In the genomic region with DNA sequence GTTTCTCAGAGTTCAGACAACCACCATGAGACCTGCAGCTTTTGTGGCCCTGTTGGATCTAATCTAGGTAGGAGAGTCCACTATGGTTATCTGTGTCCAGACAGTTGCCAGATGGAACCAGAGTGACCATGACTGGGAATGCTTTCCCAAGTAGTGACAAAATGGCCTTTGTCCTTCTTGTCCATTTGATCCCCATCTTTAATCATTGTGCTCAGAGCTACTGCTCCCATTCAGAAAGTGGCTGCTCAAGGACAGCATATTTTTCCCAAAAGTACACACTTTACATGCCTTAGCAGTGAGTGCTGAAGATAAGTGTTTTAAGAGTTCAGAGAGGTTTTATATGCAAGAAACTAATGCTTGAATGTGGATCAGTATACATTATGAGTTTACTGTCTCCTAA, we compare ENCODE assay signal across 23 cellular contexts. TPM values are rescaled to one million over a fixed set of nuclear protein-coding genes. Genes with fewer than 3 reads are reported as not detected.
DNase-seq lines count a peak whose midpoint lies in the region; ATAC-seq, FAIRE-seq and TF ChIP-seq lines count a peak whose summit lies in the region.
"Had no signal": no experiment of that assay in that cellular context is flagged by ENCODE, and none has a peak within 500 bp of the region (broad histone marks: within the 10 kb centered on the region; RNA-seq: fewer than 3 reads in every experiment).

No MANE protein-coding gene starts in this region.

- peaks cover 0 to 4% of the 10 kb centered on the region in 2 donors for H3K27me3 ChIP-seq in left lung
- no peaks in the 10 kb centered on the region for H3K27me3 ChIP-seq in lung (ENCODE audit: control insufficient read depth, insufficient read depth)

- no peak overlapping the region for H3K4me3 ChIP-seq in left lung
- no peak overlapping the region for H3K4me3 ChIP-seq in lung
- H3K4me3 ChIP-seq: A549; BLaER1 treated with 17β-estradiol and CSF1 and Interleukin-3, amounts not matched to agents 10 nM and 100 nM; GM12878; GM23338 had no signal

- DNase-seq in H54 (ENCODE audit: insufficient read length, low spot score), result no peak
- no peak for DNase-seq in left lung
- DNase-seq in lung (ENCODE audit: low spot score), result no peak
- DNase-seq in activated CD4-positive, CD25-positive, alpha-beta regulatory T cell (lab: John Stamatoyannopoulos, UW), result no peak
- DNase-seq in NCI-H1417 treated with DMSO at 0.1 percent for 48 hours (lab: John Stamatoyannopoulos, UW), result no peak
- DNase-seq: 8988T; ACHN; AML-193; BE2C; CD4-positive, alpha-beta T cell; CD8-positive, alpha-beta memory T cell; DMS 273 treated with DMSO at 0.1 percent for 48 hours; DMS79; EL; GDM1; H7; HCEC 1CT had no signal

- no peaks in the 10 kb centered on the region for H3K36me3 ChIP-seq in left lung
- no peaks in the 10 kb centered on the region for H3K36me3 ChIP-seq in lung (ENCODE audit: control insufficient read depth in 2 of 2, insufficient read depth in 2 of 2, low read length in 2 of 2)
- H3K36me3 ChIP-seq: BE2C; BLaER1 treated with 17β-estradiol and CSF1 and Interleukin-3, amounts not matched to agents 10 nM and 100 nM had no signal

- TF ChIP-seq POLR2A in H54 (IDR thresholded peaks at IDR 0.05; ENCODE audit: low read depth, low read length), result no peak

- intact Hi-C loops in left lung (cut with DNase I), result no loop called here

- TF ChIP-seq CTCF in left lung (IDR thresholded peaks at IDR 0.05) (no peak), lung (IDR thresholded peaks at IDR 0.05; ENCODE audit: control extremely low read depth, extremely low read depth) (no peak)

- H3K27ac ChIP-seq in left lung, result peak overlapping the region in 1 of 2 donors; percentile 9
- H3K27ac ChIP-seq in lung (ENCODE audit: low read depth in 1 of 2, low read length in 1 of 2), result no peak overlapping the region
- H3K27ac ChIP-seq: A549; BLaER1 treated with 17β-estradiol and CSF1 and Interleukin-3, amounts not matched to agents 10 nM and 100 nM had no signal

- H3K4me1 ChIP-seq in left lung (no peaks in the 10 kb centered on the region), lung (ENCODE audit: control insufficient read depth in 2 of 2, insufficient read depth in 2 of 2, low read length in 2 of 2) (peaks cover 0 to 3% of the 10 kb centered on the region in 2 donors)
- H3K4me1 ChIP-seq: BE2C had no signal

- peak; percentile 38 for FAIRE-seq in H54 (lab: Jason Lieb, UNC)
- FAIRE-seq: GM12878 had no signal

- H3K9me3 ChIP-seq in left lung (no peaks in the 10 kb centered on the region), lung (ENCODE audit: control insufficient read depth in 2 of 2, insufficient read depth in 1 of 2, low read length in 1 of 2) (no peaks in the 10 kb centered on the region)
- H3K9me3 ChIP-seq: A549; BE2C; BLaER1 treated with 17β-estradiol and CSF1 and Interleukin-3, amounts not matched to agents 10 nM and 100 nM had no signal

- ATAC-seq in left lung (peak; percentile 85), lung (ENCODE audit: insufficient read depth, low FRiP score) (peak; percentile 34), GM18861 (IDR thresholded peaks at IDR 0.05; ENCODE audit: unreplicated experiment) (no peak)
- ATAC-seq: A549, GM12878, GM23338 had no signal

RNA-seq across cellular contexts. Expression of a gene that starts 5.4 kb away (rescaled TPM):
- total RNA-seq in left lung (not detected), lung (not detected)
- polyA plus RNA-seq in lung, result not detected
- total RNA-seq: CD4-positive, alpha-beta T cell; CD8-positive, alpha-beta memory T cell; GM12878; GM23338; H7 had no signal
- polyA plus RNA-seq: A549; CD14-positive monocyte; CD8-positive, alpha-beta memory T cell had no signal
